In genomic region chr19:48461982-48462655, GRCh38 we compare ENCODE assay signal across 1 cellular context.
TF ChIP-seq lines count a peak whose summit lies in the region.

No MANE protein-coding gene starts in this region.

TF ChIP-seq in WTC11, 78 proteins besides CTCF, POLR2A, EP300 and RAD21 (continued from another document):
- TF ChIP-seq ZNF512 (CRISPR knock-in tag; IDR thresholded peaks at IDR 0.05; ENCODE audit: borderline replicate concordance) (no peak), MYBL2 (CRISPR knock-in tag; IDR thresholded peaks at IDR 0.05) (peak; percentile 89), JAZF1 (CRISPR knock-in tag; IDR thresholded peaks at IDR 0.05) (no peak), PREB (CRISPR knock-in tag; IDR thresholded peaks at IDR 0.05; ENCODE audit: borderline replicate concordance) (peak; percentile 93; the same call in 1 of the 2 replicates)
